In the genomic region with DNA sequence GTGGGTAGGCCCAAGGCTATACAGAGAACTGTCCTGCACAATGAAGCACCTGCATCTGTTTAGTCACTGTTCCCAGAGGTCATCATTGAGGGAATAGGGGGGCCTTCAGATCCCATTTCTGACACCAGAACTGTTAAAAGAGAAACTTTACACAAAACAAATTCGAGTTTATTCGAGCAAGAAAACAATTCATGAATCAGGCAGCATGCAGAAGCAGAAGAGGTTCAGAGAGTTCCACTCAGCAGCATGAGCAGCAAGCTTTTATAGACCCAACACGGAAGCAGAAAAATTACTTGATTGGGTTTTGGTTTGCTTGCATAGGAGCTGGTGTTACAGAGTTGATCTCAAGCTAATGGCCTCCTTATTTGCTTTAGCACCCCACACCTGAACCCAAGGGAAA, we compare ENCODE assay signal across 14 cellular contexts. TPM values are rescaled to one million over a fixed set of nuclear protein-coding genes. Genes with fewer than 3 reads are reported as not detected.
A peak's percentile ranks its signal among the peaks of the same experiment; 100 is the strongest.
DNase-seq lines count a peak whose midpoint lies in the region; ATAC-seq, FAIRE-seq and TF ChIP-seq lines count a peak whose summit lies in the region.
"Had no signal": no experiment of that assay in that cellular context is flagged by ENCODE, and none has a peak within 500 bp of the region (broad histone marks: within the 10 kb centered on the region; RNA-seq: fewer than 3 reads in every experiment).

No MANE protein-coding gene starts in this region.

- H3K9me3 ChIP-seq in T-helper 17 cell (ENCODE audit: control insufficient read depth, low read length, poor library complexity, severe bottlenecking) (no peaks in the 10 kb centered on the region), H1 (ENCODE audit: insufficient read depth in 2 of 2, low read depth in 1 of 2, low read length in 1 of 2) (0 out of 4 replicates have a peak, but pooled peaks cover 0 to 3% of the 10 kb centered on the region in 2 experiments), BE2C (no peaks in the 10 kb centered on the region), colonic mucosa (no peaks in the 10 kb centered on the region)

- H2BK12ac ChIP-seq in H1 (ENCODE audit: low read depth, low read length): peak overlapping the region; percentile 29; the same call in 1 of the 2 replicates

- no peak for TF ChIP-seq RAD21 in H1 (IDR thresholded peaks at IDR 0.05 in 1 of 2, conservative IDR thresholded peaks at IDR 0.05 in 1 of 2; ENCODE audit: low read depth in 2 of 2, low read length in 2 of 2)

- H4K8ac ChIP-seq in H1 (ENCODE audit: extremely low read depth, insufficient read depth, low read length): no peak overlapping the region

- H3K36me3 Mint-ChIP-seq in activated T-cell treated with anti-CD3 and anti-CD28 coated beads, Interleukin-2, amount 50 U/mL, for 72 hours (ENCODE audit: insufficient read depth in 2 of 2): peaks cover 8 to 9% of the 10 kb centered on the region in 2 donors
- H3K36me3 Mint-ChIP-seq in T-helper 17 cell (ENCODE audit: low read depth): peaks cover 2% of the 10 kb centered on the region
- H3K36me3 Mint-ChIP-seq in stimulated activated effector memory CD8-positive, alpha-beta T cell treated with anti-CD3 and anti-CD28 coated beads, Interleukin-12 subunit alpha, Interleukin-12 subunit beta, amount 100 ng/mL, for 72 hours: peaks cover 29% of the 10 kb centered on the region

- no peaks in the 10 kb centered on the region for H3K27me3 Mint-ChIP-seq in activated T-cell treated with anti-CD3 and anti-CD28 coated beads, Interleukin-2, amount 50 U/mL, for 72 hours (ENCODE audit: low read depth)
- H3K27me3 Mint-ChIP-seq in T-helper 17 cell: no peaks in the 10 kb centered on the region

- H3K4me2 ChIP-seq in H1 (ENCODE audit: insufficient read depth in 1 of 2, low read depth in 2 of 2, low read length in 2 of 2): peak overlapping the region in 1 of 2 experiments; percentile 71; a peak in 1 of 4 replicates

- no peak for TF ChIP-seq CTCF in H1 (IDR thresholded peaks at IDR 0.05; ENCODE audit: control extremely low read depth in 1 of 3, insufficient read depth in 1 of 3, low read depth in 1 of 3, low read length in 3 of 3)
- TF ChIP-seq CTCF in BE2C (IDR thresholded peaks at IDR 0.05; ENCODE audit: low read depth, low read length): no peak
- TF ChIP-seq CTCF in colonic mucosa (IDR thresholded peaks at IDR 0.05): no peak

- H4K20me1 ChIP-seq in H1 (replicated peaks in 1 of 2; ENCODE audit: control insufficient read depth in 1 of 2, insufficient read depth in 2 of 2, low read length in 2 of 2): peaks cover 5 to 6% of the 10 kb centered on the region in 2 experiments

- intact Hi-C loops in colonic mucosa (cut with DNase I): no loop called here

- H3K27ac Mint-ChIP-seq in activated T-cell treated with anti-CD3 and anti-CD28 coated beads, Interleukin-2, amount 50 U/mL, for 72 hours: peak overlapping the region; percentile 93
- H3K27ac Mint-ChIP-seq in T-helper 17 cell: peak overlapping the region; percentile 91
- peak overlapping the region; percentile 99 for H3K27ac Mint-ChIP-seq in stimulated activated effector memory CD8-positive, alpha-beta T cell treated with anti-CD3 and anti-CD28 coated beads, Interleukin-12 subunit alpha, Interleukin-12 subunit beta, amount 100 ng/mL, for 72 hours

- H2AFZ ChIP-seq in H1 (ENCODE audit: low read length): no peak overlapping the region

- H3K4me3 ChIP-seq in H1 (ENCODE audit: extremely low read depth in 1 of 4, insufficient read depth in 2 of 4, low read depth in 3 of 4, low read length in 4 of 4): no peak overlapping the region
- no peak overlapping the region for H3K4me3 ChIP-seq in BE2C (ENCODE audit: low read depth, low read length)
- no peak overlapping the region for H3K4me3 ChIP-seq in colonic mucosa
- H3K4me3 ChIP-seq: esophagus squamous epithelium, skin epidermis had no signal

- POLR2A ChIA-PET in H1 (lab: Charles Lee; ENCODE audit: partially characterized antibody): interaction anchor here (1.2 to 1.3 kb wide), 2 partner anchors 25 to 145 kb away, joined by 3 read pairs; no protein-coding TSS in a partner anchor

- peaks cover 15 to 28% of the 10 kb centered on the region in 2 experiments for H3K79me2 ChIP-seq in H1 (ENCODE audit: control insufficient read depth in 1 of 2, insufficient read depth in 2 of 2, low read length in 2 of 2)

- H4K91ac ChIP-seq in H1 (replicated peaks; ENCODE audit: insufficient read length, low read length): no peak overlapping the region

- H3K36me3 ChIP-seq in H1 (ENCODE audit: control insufficient read depth in 2 of 4, insufficient read depth in 4 of 4, low read length in 3 of 4) (peaks cover 2 to 5% (median 3%) of the 10 kb centered on the region in 4 experiments; a peak in 5 of 8 replicates), BE2C (peaks cover 7% of the 10 kb centered on the region), colonic mucosa (no peaks in the 10 kb centered on the region)

- no peak overlapping the region for H2BK120ac ChIP-seq in H1 (replicated peaks; ENCODE audit: low read depth, low read length)

- H3K18ac ChIP-seq in H1 (ENCODE audit: extremely low read depth, low read length): no peak overlapping the region

- H3K4me1 ChIP-seq in H1 (replicated peaks in 1 of 4; ENCODE audit: control insufficient read depth in 3 of 4, insufficient read depth in 4 of 4, low read length in 3 of 4) (peaks cover 0 to 4% (median 1%) of the 10 kb centered on the region in 4 experiments; a peak in 6 of 7 replicates), BE2C (no peaks in the 10 kb centered on the region), colonic mucosa (peaks cover 6% of the 10 kb centered on the region)

- no peak overlapping the region for H3K9ac ChIP-seq in H1 (replicated peaks in 1 of 4; ENCODE audit: extremely low read depth in 1 of 4, low read depth in 3 of 4, low read length in 3 of 4)
- H3K9ac ChIP-seq in colonic mucosa (ENCODE audit: low read depth in 2 of 2, low read length in 2 of 2): no peak overlapping the region
- H3K9ac ChIP-seq: parathyroid adenoma had no signal

- peaks cover 9% of the 10 kb centered on the region; the same call in 1 of the 2 replicates for H3K23me2 ChIP-seq in H1 (ENCODE audit: low read depth, low read length)

- TF ChIP-seq POLR2A in H1 (IDR thresholded peaks at IDR 0.05; ENCODE audit: control extremely low read depth in 1 of 2, low read depth in 2 of 2, low read length in 2 of 2): no peak

- CTCF ChIA-PET in H1 (lab: Charles Lee; ENCODE audit: partially characterized antibody): interaction anchor here (0.7 to 2.7 kb wide), 3 partner anchors 12 to 215 kb away, joined by 3 to 8 read pairs (median 3); no protein-coding TSS in a partner anchor

- no peak overlapping the region for H3K4ac ChIP-seq in H1 (replicated peaks; ENCODE audit: insufficient read length, low read depth, low read length)

- no peak overlapping the region for H2AK5ac ChIP-seq in H1 (ENCODE audit: low read depth, low read length)

- H3K27ac ChIP-seq in H1 (ENCODE audit: low read depth, low read length) (no peak overlapping the region), colonic mucosa (no peak overlapping the region)
- H3K27ac ChIP-seq: esophagus squamous epithelium, heart left ventricle, parathyroid adenoma, skin epidermis had no signal

- peaks cover 5 to 7% of the 10 kb centered on the region in 2 donors for H3K9me3 Mint-ChIP-seq in activated T-cell treated with anti-CD3 and anti-CD28 coated beads, Interleukin-2, amount 50 U/mL, for 72 hours
- peaks cover 3% of the 10 kb centered on the region for H3K9me3 Mint-ChIP-seq in stimulated activated effector memory CD8-positive, alpha-beta T cell treated with anti-CD3 and anti-CD28 coated beads, Interleukin-12 subunit alpha, Interleukin-12 subunit beta, amount 100 ng/mL, for 72 hours

- TF ChIP-seq EP300 in H1 (IDR thresholded peaks at IDR 0.05; ENCODE audit: borderline replicate concordance in 1 of 2, low read depth in 2 of 2, low read length in 2 of 2): no peak

- H2BK5ac ChIP-seq in H1 (ENCODE audit: low read depth, low read length): no peak overlapping the region

- H3K79me1 ChIP-seq in H1 (ENCODE audit: low read depth, low read length): no peaks in the 10 kb centered on the region; the same call in 1 of the 2 replicates

- H3K4me3 Mint-ChIP-seq in activated T-cell treated with anti-CD3 and anti-CD28 coated beads, Interleukin-2, amount 50 U/mL, for 72 hours: peak overlapping the region; percentile 94 to 98
- H3K4me3 Mint-ChIP-seq in T-helper 17 cell: no peak overlapping the region
- peak overlapping the region; percentile 90 for H3K4me3 Mint-ChIP-seq in stimulated activated effector memory CD8-positive, alpha-beta T cell treated with anti-CD3 and anti-CD28 coated beads, Interleukin-12 subunit alpha, Interleukin-12 subunit beta, amount 100 ng/mL, for 72 hours

- no peak overlapping the region for H3K56ac ChIP-seq in H1 (replicated peaks; ENCODE audit: insufficient read length, low read depth, low read length)

- 88% methylated on average over 3 of the region's 3 CpGs; no CpG with 5 or more reads in 1 of the 2 experiments for WGBS in H1 (ENCODE audit: extremely low coverage in 1 of 2, insufficient coverage in 1 of 2, insufficient read length in 1 of 2, insufficient replicate concordance in 2 of 2, low coverage in 1 of 2, low lambda C conversion rate in 2 of 2, missing lambda C conversion rate in 1 of 2), 2 experiments

- ATAC-seq in activated T-cell treated with anti-CD3 and anti-CD28 coated beads, Interleukin-2, amount 50 U/mL, for 72 hours (replicated peaks in 1 of 2): no peak
- ATAC-seq in T-helper 17 cell: no peak
- ATAC-seq in stimulated activated effector memory CD8-positive, alpha-beta T cell treated with anti-CD3 and anti-CD28 coated beads, Interleukin-12 subunit alpha, Interleukin-12 subunit beta, amount 100 ng/mL, for 72 hours: no peak
- ATAC-seq: heart left ventricle, Panc1 had no signal

- no peak overlapping the region for H3K23ac ChIP-seq in H1 (ENCODE audit: insufficient read length)

- H2BK20ac ChIP-seq in H1 (ENCODE audit: low read length): no peak overlapping the region

- H3K27me3 ChIP-seq in H1 (replicated peaks in 1 of 4; ENCODE audit: control insufficient read depth in 3 of 4, extremely low read depth in 1 of 4, insufficient read depth in 3 of 4, low read length in 3 of 4): no peaks in the 10 kb centered on the region
- H3K27me3 ChIP-seq in BE2C: no peaks in the 10 kb centered on the region
- no peaks in the 10 kb centered on the region for H3K27me3 ChIP-seq in colonic mucosa
- H3K27me3 ChIP-seq: esophagus squamous epithelium, heart left ventricle had no signal

- DNase-seq in activated T-cell treated with anti-CD3 and anti-CD28 coated beads, Interleukin-2, amount 50 U/mL, for 72 hours: no peak
- DNase-seq in activated T-cell treated with anti-CD3 and anti-CD28 coated beads, Interleukin-2, amount 50 U/mL, for 1 hour: no peak
- DNase-seq in T-helper 17 cell (no peak), H1 (ENCODE audit: low read depth in 1 of 2, low spot score in 2 of 2) (no peak), BE2C (no peak), colonic mucosa (no peak), NCI-H748 treated with DMSO at 0.1 percent for 48 hours (lab: John Stamatoyannopoulos, UW) (no peak)
- DNase-seq in stimulated activated effector memory CD8-positive, alpha-beta T cell treated with anti-CD3 and anti-CD28 coated beads, Interleukin-12 subunit alpha, Interleukin-12 subunit beta, amount 100 ng/mL, for 72 hours (ENCODE audit: low spot score in 2 of 2): no peak
- DNase-seq: esophagus squamous epithelium, heart left ventricle, NCI-H1092 had no signal

- FAIRE-seq in H1 (lab: Jason Lieb, UNC): no peak

- H3K14ac ChIP-seq in H1 (ENCODE audit: insufficient read length): no peak overlapping the region

- peaks cover 34% of the 10 kb centered on the region for H3K4me1 Mint-ChIP-seq in activated T-cell treated with anti-CD3 and anti-CD28 coated beads, Interleukin-2, amount 50 U/mL, for 72 hours (ENCODE audit: low read depth)
- peaks cover 14% of the 10 kb centered on the region for H3K4me1 Mint-ChIP-seq in T-helper 17 cell
- peaks cover 25% of the 10 kb centered on the region for H3K4me1 Mint-ChIP-seq in stimulated activated effector memory CD8-positive, alpha-beta T cell treated with anti-CD3 and anti-CD28 coated beads, Interleukin-12 subunit alpha, Interleukin-12 subunit beta, amount 100 ng/mL, for 72 hours

- no peak overlapping the region for H4K5ac ChIP-seq in H1 (ENCODE audit: insufficient read length, low read depth, low read length)

- H2BK15ac ChIP-seq in H1 (ENCODE audit: low read length): no peak overlapping the region

RNA-seq across cellular contexts. Expression of gene SFSWAP, which starts 1.7 kb away (rescaled TPM):
- total RNA-seq in activated T-cell treated with anti-CD3 and anti-CD28 coated beads, Interleukin-2, amount 50 U/mL, for 72 hours: 10 to 100 TPM; 58.5 to 61.5 TPM
- total RNA-seq in T-helper 17 cell (10 to 100 TPM; 80.0 to 87.8 TPM), colonic mucosa (10 to 100 TPM; 28.2 to 35.6 TPM)
- 48.3 and 49.5 TPM in 2 replicates for total RNA-seq in H1 (2021; fragmentation: NEBNext Ultra II Directional; extraction: Animal tissue kit (Norgen Biotek cat#: 25700))
- polyA plus RNA-seq in H1 (2011; rRNA removed): 36.5 and 64.4 TPM in 2 replicates
- 25.1 TPM for polyA plus RNA-seq in H1 (2011; cell fraction: cytosol; rRNA removed)
- 154 TPM for polyA plus RNA-seq in H1 (2011; cell fraction: nucleus; rRNA removed)
- 35.4 to 37.3 TPM (median 36.3 TPM) in 4 replicates for polyA plus RNA-seq in H1 (2012, experiment 1 of 2)
- 13.3 TPM for polyA plus RNA-seq in H1 (2012, experiment 2 of 2)
- 51.5 TPM for polyA plus RNA-seq in H1 (2013, experiment 1 of 2)
- 47.2 TPM for polyA plus RNA-seq in H1 (2013, experiment 2 of 2)
- polyA minus RNA-seq in H1 (2011; rRNA and poly(A)+ RNA removed): 18.9 and 20.6 TPM in 2 replicates
- 20.5 TPM for polyA minus RNA-seq in H1 (2011; cell fraction: cytosol; rRNA and poly(A)+ RNA removed)
- 37.8 TPM for polyA minus RNA-seq in H1 (2011; cell fraction: nucleus; rRNA and poly(A)+ RNA removed)
- polyA plus RNA-seq in BE2C (2012; ENCODE audit: insufficient read depth, insufficient read length, low read depth): 82.5 TPM
